1 cellular context compared by ENCODE assay signal in genomic region chr2:111246620-111247061, GRCh38.
TF ChIP-seq lines count a peak whose summit lies in the region.

No MANE protein-coding gene starts in this region.

TF ChIP-seq in HepG2, 621 proteins besides CTCF, POLR2A, EP300 and RAD21 (continued from another document and continues in another):
- TF ChIP-seq ZNF280D (CRISPR knock-in tag; IDR thresholded peaks at IDR 0.05) (peak; percentile 87; the same call in 1 of the 2 replicates), ZNF841 (CRISPR knock-in tag; IDR thresholded peaks at IDR 0.05; ENCODE audit: borderline replicate concordance) (no peak), TERF1 (CRISPR knock-in tag; IDR thresholded peaks at IDR 0.05) (no peak), ONECUT2 (CRISPR knock-in tag; IDR thresholded peaks at IDR 0.05) (no peak), ZNF775 (CRISPR knock-in tag; IDR thresholded peaks at IDR 0.05; ENCODE audit: borderline replicate concordance) (no peak), MED8 (CRISPR knock-in tag; IDR thresholded peaks at IDR 0.05; ENCODE audit: insufficient replicate concordance) (no peak), SYNCRIP (IDR thresholded peaks at IDR 0.05; ENCODE audit: insufficient read depth, low read depth, low read length) (no peak), ZSCAN21 (CRISPR knock-in tag; IDR thresholded peaks at IDR 0.05; ENCODE audit: borderline replicate concordance) (peak; percentile 77; the same call in 1 of the 2 replicates), ZNF296 (CRISPR knock-in tag; conservative IDR thresholded peaks at IDR 0.05) (no peak), FOXJ3 (CRISPR knock-in tag; IDR thresholded peaks at IDR 0.05; ENCODE audit: borderline replicate concordance) (peak; percentile 74; the same call in 1 of the 2 replicates), EHMT2 (IDR thresholded peaks at IDR 0.05; ENCODE audit: borderline replicate concordance, low read depth, low read length) (no peak), YY1 (IDR thresholded peaks at IDR 0.05; ENCODE audit: insufficient read depth, insufficient replicate concordance, low read depth, low read length) (peak; percentile 57), KDM6A (CRISPR knock-in tag; IDR thresholded peaks at IDR 0.05; ENCODE audit: low read depth) (peak; percentile 87), KLF6 (CRISPR knock-in tag; IDR thresholded peaks at IDR 0.05) (peak; percentile 24; the same call in 1 of the 2 replicates), SUZ12 (IDR thresholded peaks at IDR 0.05; ENCODE audit: low read depth, low read length) (no peak), MXD3 (CRISPR knock-in tag; IDR thresholded peaks at IDR 0.05) (0 out of 2 replicates have a peak, but pooled peaks have one; percentile 37), ZNF740 (CRISPR knock-in tag; IDR thresholded peaks at IDR 0.05) (no peak), ZNF331 (CRISPR knock-in tag; IDR thresholded peaks at IDR 0.05) (peak; percentile 49; the same call in 1 of the 2 replicates), PHF20 (CRISPR knock-in tag; IDR thresholded peaks at IDR 0.05) (no peak), ZNF225 (CRISPR knock-in tag; IDR thresholded peaks at IDR 0.05) (no peak), ZNF329 (CRISPR knock-in tag; IDR thresholded peaks at IDR 0.05; ENCODE audit: low read depth) (0 out of 2 replicates have a peak, but pooled peaks have one; percentile 79), SCMH1 (CRISPR knock-in tag; IDR thresholded peaks at IDR 0.05; ENCODE audit: borderline replicate concordance) (no peak), PAXIP1 (CRISPR knock-in tag; conservative IDR thresholded peaks at IDR 0.05) (peak; percentile 96), NFATC3 (CRISPR knock-in tag; IDR thresholded peaks at IDR 0.05) (no peak), ELF4 (CRISPR knock-in tag; IDR thresholded peaks at IDR 0.05; ENCODE audit: borderline replicate concordance) (0 out of 2 replicates have a peak, but pooled peaks have one; percentile 46), ZBTB4 (CRISPR knock-in tag; IDR thresholded peaks at IDR 0.05; ENCODE audit: borderline replicate concordance) (peak; percentile 60; the same call in 1 of the 2 replicates), ZFP37 (CRISPR knock-in tag; IDR thresholded peaks at IDR 0.05; ENCODE audit: borderline replicate concordance) (peak; percentile 92; the same call in 1 of the 2 replicates), ATF1 (CRISPR knock-in tag; IDR thresholded peaks at IDR 0.05) (no peak), JUN (CRISPR knock-in tag; IDR thresholded peaks at IDR 0.05) (no peak), IKZF5 (CRISPR knock-in tag; IDR thresholded peaks at IDR 0.05) (peak; percentile 93), HDAC2 (CRISPR knock-in tag; IDR thresholded peaks at IDR 0.05) (peak; percentile 80), ZFX (CRISPR knock-in tag; IDR thresholded peaks at IDR 0.05; ENCODE audit: low read depth) (peak; percentile 64; the same call in 1 of the 2 replicates), SNAPC4 (CRISPR knock-in tag; IDR thresholded peaks at IDR 0.05) (0 out of 2 replicates have a peak, but pooled peaks have one; percentile 39), ZBED4 (CRISPR knock-in tag; IDR thresholded peaks at IDR 0.05; ENCODE audit: borderline replicate concordance) (0 out of 2 replicates have a peak, but pooled peaks have one; percentile 35), ARID2 (CRISPR knock-in tag; IDR thresholded peaks at IDR 0.05; ENCODE audit: borderline replicate concordance) (no peak)
